In genomic region chr1:244137725-244138124, GRCh38 we compare ENCODE assay signal across 11 cellular contexts.
DNase-seq lines count a peak whose midpoint lies in the region; ATAC-seq and TF ChIP-seq lines count a peak whose summit lies in the region.
"Had no signal": no experiment of that assay in that cellular context is flagged by ENCODE, and none has a peak within 500 bp of the region (broad histone marks: within the 10 kb centered on the region; RNA-seq: fewer than 3 reads in every experiment).

No MANE protein-coding gene starts in this region.

- no peak overlapping the region for H3K27ac ChIP-seq in CD8-positive, alpha-beta memory T cell (ENCODE audit: low read depth, low read length)

- POLR2A ChIA-PET in AG04449 (lab: Yijun Ruan, JAX): interaction anchor here (0.6 kb wide), 1 partner anchor 348 kb away, joined by 4 read pairs; no protein-coding TSS in a partner anchor
- POLR2A ChIA-PET in CD8-positive, alpha-beta memory T cell (lab: Charles Lee): no interaction called here

- H3K27me3 ChIP-seq in CD8-positive, alpha-beta memory T cell (ENCODE audit: insufficient read depth, low read length, poor library complexity, severe bottlenecking): peaks cover 4% of the 10 kb centered on the region
- H3K27me3 ChIP-seq: stomach had no signal

- peak overlapping the region in 1 of 8 donors; percentile 31 for H3K27ac Mint-ChIP-seq in CD8-positive, alpha-beta memory T cell
- H3K27ac Mint-ChIP-seq in activated naive CD8-positive, alpha-beta T cell: no peak overlapping the region
- H3K27ac Mint-ChIP-seq: nephron had no signal

- no peak for TF ChIP-seq CTCF in AG04449 (IDR thresholded peaks at IDR 0.05; ENCODE audit: insufficient read depth, low read length, missing control alignments)

- no peaks in the 10 kb centered on the region for H3K9me3 ChIP-seq in CD8-positive, alpha-beta memory T cell (ENCODE audit: low read length)
- H3K9me3 ChIP-seq: stomach had no signal

- DNase-seq in AG04449 (ENCODE audit: low read depth, low spot score) (peak; percentile 23), lung microvascular endothelial cell (ENCODE audit: low read depth in 2 of 2) (peak; percentile 23 to 89), NCI-H2029 treated with DMSO at 0.1 percent for 48 hours (lab: John Stamatoyannopoulos, UW) (no peak), HK-2 (ENCODE audit: unreplicated experiment) (no peak), DMS 273 (lab: John Stamatoyannopoulos, UW; ENCODE audit: unreplicated experiment) (no peak)
- no peak for DNase-seq in CD8-positive, alpha-beta memory T cell
- DNase-seq: NCI-H1436, stomach had no signal

- H3K9me3 Mint-ChIP-seq in CD8-positive, alpha-beta memory T cell: no peaks in the 10 kb centered on the region
- peaks cover 3% of the 10 kb centered on the region for H3K9me3 Mint-ChIP-seq in activated naive CD8-positive, alpha-beta T cell (ENCODE audit: low read depth)
- H3K9me3 Mint-ChIP-seq: nephron had no signal

- H3K27me3 Mint-ChIP-seq in CD8-positive, alpha-beta memory T cell: peaks cover 13 to 65% of the 10 kb centered on the region in 2 donors
- peaks cover 2% of the 10 kb centered on the region for H3K27me3 Mint-ChIP-seq in activated naive CD8-positive, alpha-beta T cell

- H3K36me3 Mint-ChIP-seq in CD8-positive, alpha-beta memory T cell: peaks cover 0 to 6% (median 0%) of the 10 kb centered on the region in 3 donors
- H3K36me3 Mint-ChIP-seq in activated naive CD8-positive, alpha-beta T cell: peaks cover 3% of the 10 kb centered on the region

- H3K4me1 Mint-ChIP-seq in CD8-positive, alpha-beta memory T cell: peaks cover 0 to 11% (median 0%) of the 10 kb centered on the region in 3 donors
- peaks cover 11% of the 10 kb centered on the region for H3K4me1 Mint-ChIP-seq in activated naive CD8-positive, alpha-beta T cell (ENCODE audit: low read depth)

- no peaks in the 10 kb centered on the region for H3K36me3 ChIP-seq in CD8-positive, alpha-beta memory T cell (ENCODE audit: insufficient read depth, low read length)
- H3K36me3 ChIP-seq: stomach had no signal

- CTCF ChIA-PET in AG04449 (lab: Yijun Ruan, JAX): interaction anchor here (1.5 kb wide), 1 partner anchor 27 kb away, joined by 3 read pairs; no protein-coding TSS in a partner anchor
- CTCF ChIA-PET in CD8-positive, alpha-beta memory T cell (lab: Charles Lee): interaction anchor here (0.7 kb wide), 1 partner anchor 13 kb away, joined by 3 read pairs; no protein-coding TSS in a partner anchor

- H3K4me3 ChIP-seq in AG04449 (ENCODE audit: low read depth, low read length): no peak overlapping the region
- H3K4me3 ChIP-seq in CD8-positive, alpha-beta memory T cell (ENCODE audit: low read length): peak overlapping the region; percentile 27
- H3K4me3 ChIP-seq: stomach had no signal

- no peaks in the 10 kb centered on the region for H3K4me1 ChIP-seq in CD8-positive, alpha-beta memory T cell (ENCODE audit: insufficient read depth, low read length)
- H3K4me1 ChIP-seq: stomach had no signal

- no peak for ATAC-seq in HG02840 (IDR thresholded peaks at IDR 0.05; ENCODE audit: low FRiP score, unreplicated experiment)

- peak overlapping the region; percentile 27 to 74 (median 49) for H3K4me3 Mint-ChIP-seq in CD8-positive, alpha-beta memory T cell
- H3K4me3 Mint-ChIP-seq in activated naive CD8-positive, alpha-beta T cell: peak overlapping the region; percentile 64
- H3K4me3 Mint-ChIP-seq: nephron had no signal

Comparison
In these comparisons a context has a peak if more than half of its experiments do, and no peak if none do; other contexts are left out.
1. DNase-seq: peak in AG04449 (single experiment) and lung microvascular endothelial cell (2 of 2); none in CD8-positive, alpha-beta memory T cell (0 of 5), NCI-H2029 treated with DMSO at 0.1 percent for 48 hours (single experiment), HK-2 (single experiment) and DMS 273 (single experiment).